9 cellular contexts compared by ENCODE assay signal in genomic region chr12:46388427-46388992, GRCh38. TPM values are rescaled to one million over a fixed set of nuclear protein-coding genes. Genes with fewer than 3 reads are reported as not detected.
DNase-seq lines count a peak whose midpoint lies in the region; ATAC-seq and TF ChIP-seq lines count a peak whose summit lies in the region.
"Had no signal": no experiment of that assay in that cellular context is flagged by ENCODE, and none has a peak within 500 bp of the region (broad histone marks: within the 10 kb centered on the region; RNA-seq: fewer than 3 reads in every experiment).

No MANE protein-coding gene starts in this region.

- H3K36me3 ChIP-seq in ACC112 (ENCODE audit: insufficient read depth, low read length): 0 out of 2 replicates have a peak, but pooled peaks cover 2% of the 10 kb centered on the region

- H3K27ac ChIP-seq in ACC112 (ENCODE audit: low read depth, low read length): peak overlapping the region; percentile 98

- H3K27me3 Mint-ChIP-seq in activated CD8-positive, alpha-beta T cell treated with anti-CD3 and anti-CD28 coated beads for 36 hours: no peaks in the 10 kb centered on the region
- H3K27me3 Mint-ChIP-seq in CD14-positive monocyte (ENCODE audit: low read depth in 3 of 3): no peaks in the 10 kb centered on the region
- H3K27me3 Mint-ChIP-seq: dendritic cell treated with granulocyte-macrophage colony-stimulating factor and Interleukin-4, amounts not matched to agents 40 ng/mL and 50 ng/mL, for 4 days had no signal

- H3K9me3 Mint-ChIP-seq in activated CD8-positive, alpha-beta T cell treated with anti-CD3 and anti-CD28 coated beads for 36 hours: no peaks in the 10 kb centered on the region
- H3K9me3 Mint-ChIP-seq in stimulated activated effector memory CD8-positive, alpha-beta T cell treated with anti-CD3 and anti-CD28 coated beads, Interleukin-12 subunit alpha, Interleukin-12 subunit beta, amount 100 ng/mL, for 72 hours: no peaks in the 10 kb centered on the region
- no peaks in the 10 kb centered on the region for H3K9me3 Mint-ChIP-seq in CD14-positive monocyte
- H3K9me3 Mint-ChIP-seq: dendritic cell treated with granulocyte-macrophage colony-stimulating factor and Interleukin-4, amounts not matched to agents 40 ng/mL and 50 ng/mL, for 4 days had no signal

- H2AFZ ChIP-seq in ACC112 (ENCODE audit: low read length, unreplicated experiment): peak overlapping the region; percentile 5

- peak overlapping the region; percentile 52 for H3K4me3 ChIP-seq in ACC112 (ENCODE audit: low read depth, low read length)

- no peaks in the 10 kb centered on the region for H3K27me3 ChIP-seq in ACC112 (ENCODE audit: insufficient read depth, low read length)

- CTCF ChIA-PET in activated CD8-positive, alpha-beta T cell treated with anti-CD3 and anti-CD28 coated beads for 36 hours (lab: Charles Lee): interaction anchor here (0.7 kb wide), 1 partner anchor 18 kb away, joined by 3 read pairs; no protein-coding TSS in a partner anchor

- peaks cover 8% of the 10 kb centered on the region for H3K36me3 Mint-ChIP-seq in activated CD8-positive, alpha-beta T cell treated with anti-CD3 and anti-CD28 coated beads for 36 hours (ENCODE audit: low read depth)
- H3K36me3 Mint-ChIP-seq in stimulated activated effector memory CD8-positive, alpha-beta T cell treated with anti-CD3 and anti-CD28 coated beads, Interleukin-12 subunit alpha, Interleukin-12 subunit beta, amount 100 ng/mL, for 72 hours: peaks cover 5% of the 10 kb centered on the region
- peaks cover 3 to 12% of the 10 kb centered on the region in 2 donors for H3K36me3 Mint-ChIP-seq in CD14-positive monocyte

- H3K4me3 Mint-ChIP-seq in activated CD8-positive, alpha-beta T cell treated with anti-CD3 and anti-CD28 coated beads for 36 hours: peak overlapping the region; percentile 63
- H3K4me3 Mint-ChIP-seq in stimulated activated effector memory CD8-positive, alpha-beta T cell treated with anti-CD3 and anti-CD28 coated beads, Interleukin-12 subunit alpha, Interleukin-12 subunit beta, amount 100 ng/mL, for 72 hours: no peak overlapping the region
- H3K4me3 Mint-ChIP-seq in CD14-positive monocyte: no peak overlapping the region
- H3K4me3 Mint-ChIP-seq: dendritic cell treated with granulocyte-macrophage colony-stimulating factor and Interleukin-4, amounts not matched to agents 40 ng/mL and 50 ng/mL, for 4 days had no signal

- H3K79me2 ChIP-seq in ACC112 (ENCODE audit: control insufficient read depth, insufficient read depth, low read length, unreplicated experiment): peaks cover 27% of the 10 kb centered on the region

- H3K4me1 ChIP-seq in ACC112 (ENCODE audit: control insufficient read depth, insufficient read depth, low read length, unreplicated experiment): peaks cover 84% of the 10 kb centered on the region

- peaks cover 61% of the 10 kb centered on the region for H3K4me1 Mint-ChIP-seq in activated CD8-positive, alpha-beta T cell treated with anti-CD3 and anti-CD28 coated beads for 36 hours (ENCODE audit: low read depth)
- H3K4me1 Mint-ChIP-seq in stimulated activated effector memory CD8-positive, alpha-beta T cell treated with anti-CD3 and anti-CD28 coated beads, Interleukin-12 subunit alpha, Interleukin-12 subunit beta, amount 100 ng/mL, for 72 hours: peaks cover 38% of the 10 kb centered on the region
- H3K4me1 Mint-ChIP-seq in CD14-positive monocyte: peaks cover 57% of the 10 kb centered on the region

- H3K27ac Mint-ChIP-seq in activated CD8-positive, alpha-beta T cell treated with anti-CD3 and anti-CD28 coated beads for 36 hours: peak overlapping the region; percentile 79
- H3K27ac Mint-ChIP-seq in stimulated activated effector memory CD8-positive, alpha-beta T cell treated with anti-CD3 and anti-CD28 coated beads, Interleukin-12 subunit alpha, Interleukin-12 subunit beta, amount 100 ng/mL, for 72 hours: peak overlapping the region; percentile 17
- peak overlapping the region in 2 of 7 donors; percentile 22 to 35 for H3K27ac Mint-ChIP-seq in CD14-positive monocyte

- TF ChIP-seq POLR2A in GM19099 (IDR thresholded peaks at IDR 0.05; ENCODE audit: extremely low read depth, insufficient read length, low read depth): peak; percentile 41

- intact Hi-C loops in activated CD8-positive, alpha-beta T cell treated with anti-CD3 and anti-CD28 coated beads for 36 hours (cut with micrococcal nuclease): no loop called here
- intact Hi-C loops in CD14-positive monocyte (cut with micrococcal nuclease): no loop called here

- peak; percentile 71 for ATAC-seq in HG03135 (IDR thresholded peaks at IDR 0.05; ENCODE audit: unreplicated experiment)
- no peak for ATAC-seq in activated CD8-positive, alpha-beta T cell treated with anti-CD3 and anti-CD28 coated beads for 36 hours
- no peak for ATAC-seq in stimulated activated effector memory CD8-positive, alpha-beta T cell treated with anti-CD3 and anti-CD28 coated beads, Interleukin-12 subunit alpha, Interleukin-12 subunit beta, amount 100 ng/mL, for 72 hours

- TF ChIP-seq CTCF in activated CD8-positive, alpha-beta T cell treated with anti-CD3 and anti-CD28 coated beads for 36 hours (IDR thresholded peaks at IDR 0.05): no peak
- no peak for TF ChIP-seq CTCF in CD14-positive monocyte (IDR thresholded peaks at IDR 0.05)

- no peak for DNase-seq in activated CD8-positive, alpha-beta T cell treated with anti-CD3 and anti-CD28 coated beads for 36 hours
- no peak for DNase-seq in stimulated activated effector memory CD8-positive, alpha-beta T cell treated with anti-CD3 and anti-CD28 coated beads, Interleukin-12 subunit alpha, Interleukin-12 subunit beta, amount 100 ng/mL, for 72 hours (ENCODE audit: low spot score in 2 of 2)
- DNase-seq in CD14-positive monocyte (ENCODE audit: low spot score): no peak
- no peak for DNase-seq in effector CD4-positive, alpha-beta T cell
- DNase-seq in stimulated activated CD4-positive, alpha-beta T cell treated with anti-CD3 and anti-CD28 coated beads, Interleukin-2, amount 100 ng/mL, for 48 hours: no peak

- POLR2A ChIA-PET in activated CD8-positive, alpha-beta T cell treated with anti-CD3 and anti-CD28 coated beads for 36 hours (lab: Charles Lee): interaction anchor here (7.7 kb wide), 1 partner anchor 20 kb away, joined by 83 read pairs; no protein-coding TSS in a partner anchor

RNA-seq across cellular contexts. Expression of gene SLC38A2, which starts 15.9 kb away (rescaled TPM):
- 100 to 1,000 TPM; 216 to 219 TPM for total RNA-seq in activated CD8-positive, alpha-beta T cell treated with anti-CD3 and anti-CD28 coated beads for 36 hours
- 10 to 100 TPM; 33.8 to 48.7 TPM for polyA plus RNA-seq in CD14-positive monocyte
